Comparison of ENCODE assay signal across 8 cellular contexts in the genomic region with DNA sequence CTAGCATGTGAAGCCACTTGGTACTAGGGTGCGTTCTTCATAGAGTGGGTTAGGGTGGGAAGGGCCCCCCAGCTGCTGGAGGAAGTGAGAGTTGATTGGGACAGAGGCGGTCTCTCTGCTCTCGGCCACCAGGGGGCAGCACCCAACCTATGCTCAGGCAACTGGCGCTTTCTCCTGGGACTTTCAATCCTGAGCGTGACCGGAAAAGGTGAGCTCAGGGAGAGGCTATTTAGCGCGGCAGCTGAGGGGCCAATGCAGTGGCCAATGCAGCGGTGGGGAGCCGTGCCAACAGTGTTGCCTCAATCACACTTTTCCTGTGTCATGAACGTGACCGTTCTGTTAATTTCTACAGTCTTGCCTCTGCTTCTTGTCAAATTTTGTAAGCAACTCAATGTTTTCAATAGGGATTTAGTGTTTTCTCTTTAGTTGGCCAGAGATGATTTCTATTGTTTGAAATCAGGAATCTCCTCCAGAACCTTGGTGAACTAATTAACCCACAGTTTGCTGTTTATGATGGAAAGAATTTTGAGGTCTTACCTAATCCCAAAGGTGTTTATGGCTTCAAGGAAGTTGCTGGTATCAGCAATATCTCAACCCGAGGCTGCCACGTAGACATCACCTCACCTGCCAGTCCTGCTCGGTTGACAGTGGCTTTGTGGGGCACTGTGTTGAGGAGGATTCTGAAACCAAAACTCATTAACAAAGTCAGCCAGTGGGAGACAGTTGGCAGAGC.
DNase-seq lines count a peak whose midpoint lies in the region; ATAC-seq and TF ChIP-seq lines count a peak whose summit lies in the region.

No MANE protein-coding gene starts in this region.

- H3K9ac ChIP-seq in H9 (ENCODE audit: extremely low read depth, insufficient read length, low read length) = no peak overlapping the region

- no peak overlapping the region for H3K4me2 ChIP-seq in H9 (ENCODE audit: insufficient read depth, insufficient read length, low read length)

- H3K4me1 Mint-ChIP-seq in H9 = peaks cover 0 to 2% of the 10 kb centered on the region in 2 experiments; a peak in 1 of 4 replicates
- H3K4me1 Mint-ChIP-seq in WTC11 = no peaks in the 10 kb centered on the region; the same call in 1 of the 2 replicates
- no peaks in the 10 kb centered on the region for H3K4me1 Mint-ChIP-seq in central memory CD8-positive, alpha-beta T cell

- H3K36me3 Mint-ChIP-seq in H9 (ENCODE audit: insufficient read depth in 1 of 3, low read depth in 3 of 3) (peaks cover 15 to 36% (median 17%) of the 10 kb centered on the region in 3 experiments), WTC11 (peaks cover 41% of the 10 kb centered on the region)
- H3K36me3 Mint-ChIP-seq in central memory CD8-positive, alpha-beta T cell (ENCODE audit: insufficient read depth) = no peaks in the 10 kb centered on the region

- CTCF ChIA-PET in WTC11 (lab: Charles Lee) = interaction anchor here (0.6 to 2.0 kb wide), 96 partner anchors 9 to 1121 kb away, joined by 3 to 96 read pairs (median 4); a partner anchor contains a TSS

- H3K23me2 ChIP-seq in H9 (ENCODE audit: insufficient read length, low read depth, low read length, poor library complexity, severe bottlenecking) = no peaks in the 10 kb centered on the region

- no peak overlapping the region for H3K27ac ChIP-seq in H9 (ENCODE audit: insufficient read length, low read depth, low read length)

- no peak overlapping the region for H3K18ac ChIP-seq in H9 (ENCODE audit: insufficient read length, low read depth, low read length)

- H2BK120ac ChIP-seq in H9 (ENCODE audit: low read depth, low read length, poor library complexity, severe bottlenecking) = no peak overlapping the region

- no peak overlapping the region for H4K91ac ChIP-seq in H9 (ENCODE audit: insufficient read length, low read depth, low read length)

- no peak overlapping the region for H3K56ac ChIP-seq in H9 (ENCODE audit: insufficient read length, low read depth, low read length)

- H3K4me3 Mint-ChIP-seq in H9 = no peak overlapping the region
- no peak overlapping the region for H3K4me3 Mint-ChIP-seq in WTC11
- H3K4me3 Mint-ChIP-seq in central memory CD8-positive, alpha-beta T cell = no peak overlapping the region

- TF ChIP-seq CTCF in H9 (conservative IDR thresholded peaks at IDR 0.05) (peak; percentile 92), WTC11 (IDR thresholded peaks at IDR 0.05) (peak; percentile 98)

- no peaks in the 10 kb centered on the region for H3K4me1 ChIP-seq in H9 (ENCODE audit: insufficient read depth, low read length)

- in situ Hi-C loops in G401 (cut with HindIII; ENCODE audit: low sequenced_read_pairs) = no loop called here

- peak; percentile 96 for ATAC-seq in WTC11
- peak; percentile 52 for ATAC-seq in central memory CD8-positive, alpha-beta T cell (replicated peaks; ENCODE audit: extremely low read depth, poor library complexity, severe bottlenecking)

- no peak overlapping the region for H2BK20ac ChIP-seq in H9 (ENCODE audit: low read depth, low read length, poor library complexity, severe bottlenecking)

- no peak overlapping the region for H2BK5ac ChIP-seq in H9 (ENCODE audit: insufficient read length, low read length)

- no peak overlapping the region for H2AFZ ChIP-seq in H9 (ENCODE audit: low read length)

- peaks cover 27% of the 10 kb centered on the region for H3K27me3 Mint-ChIP-seq in H9 (ENCODE audit: low read depth)
- peaks cover 30% of the 10 kb centered on the region for H3K27me3 Mint-ChIP-seq in WTC11 (ENCODE audit: low read depth)
- H3K27me3 Mint-ChIP-seq in central memory CD8-positive, alpha-beta T cell = peaks cover 67% of the 10 kb centered on the region

- H3K9me3 Mint-ChIP-seq in H9 = peaks cover 36 to 41% of the 10 kb centered on the region in 2 experiments
- peaks cover 45% of the 10 kb centered on the region for H3K9me3 Mint-ChIP-seq in WTC11
- H3K9me3 Mint-ChIP-seq in central memory CD8-positive, alpha-beta T cell = peaks cover 19% of the 10 kb centered on the region

- H4K5ac ChIP-seq in H9 (ENCODE audit: insufficient read length, low read depth, low read length) = no peak overlapping the region

- no peak overlapping the region for H2BK15ac ChIP-seq in H9 (ENCODE audit: low read depth, low read length)

- no peaks in the 10 kb centered on the region for H4K20me1 ChIP-seq in H9 (ENCODE audit: control insufficient read depth, insufficient read depth, insufficient read length)

- no peaks in the 10 kb centered on the region for H3K79me2 ChIP-seq in H9 (ENCODE audit: insufficient read depth, low read length)

- no peaks in the 10 kb centered on the region for H3K27me3 ChIP-seq in H9 (ENCODE audit: insufficient read depth, low read length)

- WGBS in H9 (ENCODE audit: extremely low coverage, insufficient read length, low lambda C conversion rate) = no CpG with 5 or more reads among the region's 15 CpGs

- no peak overlapping the region for H3K27ac Mint-ChIP-seq in H9
- no peak overlapping the region for H3K27ac Mint-ChIP-seq in WTC11
- no peak overlapping the region for H3K27ac Mint-ChIP-seq in central memory CD8-positive, alpha-beta T cell (ENCODE audit: low read depth)

- POLR2A ChIA-PET in WTC11 (lab: Charles Lee) = interaction anchor here (0.5 to 1.7 kb wide), 3 partner anchors 18 to 796 kb away, joined by 3 to 7 read pairs (median 4); no protein-coding TSS in a partner anchor

- no peak overlapping the region for H3K14ac ChIP-seq in H9 (ENCODE audit: insufficient read depth, low read length)

- H2AK5ac ChIP-seq in H9 (ENCODE audit: insufficient read length, low read length) = no peak overlapping the region

- H3K23ac ChIP-seq in H9 (ENCODE audit: insufficient read length, low read depth, low read length) = no peak overlapping the region

- H3K4ac ChIP-seq in H9 (ENCODE audit: low read depth, low read length) = no peak overlapping the region

- no peaks in the 10 kb centered on the region for H3K79me1 ChIP-seq in H9 (ENCODE audit: insufficient read depth, low read depth, low read length, poor library complexity, severe bottlenecking)

- no peak overlapping the region for H2BK12ac ChIP-seq in H9 (ENCODE audit: insufficient read length, low read depth, low read length)

- H3K9me3 ChIP-seq in H9 (ENCODE audit: control insufficient read depth, low read depth, low read length) = peaks cover 15% of the 10 kb centered on the region

- DNase-seq in G401 (ENCODE audit: low spot score) (peak; percentile 66), H9 (peak; percentile 89), NCI-H1092 treated with DMSO at 0.1 percent for 48 hours (lab: John Stamatoyannopoulos, UW) (peak; percentile 1), WTC11 (ENCODE audit: low spot score) (peak; percentile 91), kidney tubule cell (ENCODE audit: low spot score) (peak; percentile 93), epidermal melanocyte (ENCODE audit: insufficient read length, low spot score) (no peak)
- DNase-seq in central memory CD8-positive, alpha-beta T cell (ENCODE audit: low spot score in 2 of 2) = peak; percentile 21 to 45
- peak; percentile 23 to 49 for DNase-seq in stimulated activated CD4-positive, alpha-beta T cell treated with anti-CD3 and anti-CD28 coated beads, Interleukin-1b, Interleukin-23, amount 100 ng/mL, for 4 hours (ENCODE audit: low read depth in 2 of 2)

- H4K8ac ChIP-seq in H9 (replicated peaks; ENCODE audit: insufficient read length, low read depth, low read length) = no peak overlapping the region

- no peak overlapping the region for H3T11ph ChIP-seq in H9 (ENCODE audit: low read length)

TF ChIP-seq in WTC11, 78 proteins besides CTCF, POLR2A, EP300 and RAD21:
- TF ChIP-seq NFE2L1 (CRISPR knock-in tag; IDR thresholded peaks at IDR 0.05) (no peak), ZBTB21 (CRISPR knock-in tag; IDR thresholded peaks at IDR 0.05; ENCODE audit: borderline replicate concordance) (peak; percentile 38; the same call in 1 of the 2 replicates)
- TF ChIP-seq, protein P1, sequence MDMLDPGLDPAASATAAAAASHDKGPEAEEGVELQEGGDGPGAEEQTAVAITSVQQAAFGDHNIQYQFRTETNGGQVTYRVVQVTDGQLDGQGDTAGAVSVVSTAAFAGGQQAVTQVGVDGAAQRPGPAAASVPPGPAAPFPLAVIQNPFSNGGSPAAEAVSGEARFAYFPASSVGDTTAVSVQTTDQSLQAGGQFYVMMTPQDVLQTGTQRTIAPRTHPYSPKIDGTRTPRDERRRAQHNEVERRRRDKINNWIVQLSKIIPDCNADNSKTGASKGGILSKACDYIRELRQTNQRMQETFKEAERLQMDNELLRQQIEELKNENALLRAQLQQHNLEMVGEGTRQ (CRISPR knock-in tag; IDR thresholded peaks at IDR 0.05) = 0 out of 2 replicates have a peak, but pooled peaks have one; percentile 27
